Comparison of ENCODE assay signal across 10 cellular contexts in genomic region chr2:11483806-11484147, GRCh38. TPM values are rescaled to one million over a fixed set of nuclear protein-coding genes. Genes with fewer than 3 reads are reported as not detected.
A peak's percentile ranks its signal among the peaks of the same experiment; 100 is the strongest.
DNase-seq lines count a peak whose midpoint lies in the region; TF ChIP-seq lines count a peak whose summit lies in the region.
"Had no signal": no experiment of that assay in that cellular context is flagged by ENCODE, and none has a peak within 500 bp of the region (broad histone marks: within the 10 kb centered on the region; RNA-seq: fewer than 3 reads in every experiment).

No MANE protein-coding gene starts in this region.

- TF ChIP-seq EP300 in sigmoid colon (IDR thresholded peaks at IDR 0.05) = no peak

- no peak for DNase-seq in Caco-2
- no peak for DNase-seq in GM23248
- no peak for DNase-seq in breast epithelium (ENCODE audit: low spot score in 2 of 2)
- DNase-seq in neural progenitor cell (ENCODE audit: low spot score) = no peak
- no peak for DNase-seq in EL
- no peak for DNase-seq in sigmoid colon
- DNase-seq in amygdala (lab: John Stamatoyannopoulos, UW) = no peak
- DNase-seq: effector memory CD8-positive, alpha-beta T cell; stimulated activated naive B cell treated with anti-CD40 and anti-IgM and Interleukin-4, amounts not matched to agents 10 μg/mL and 1 μg/mL and 100 μg/mL, for 72 hours had no signal

- in situ Hi-C loops in GM23248 (cut with MboI) = no loop called here

- H3K36me3 ChIP-seq in Caco-2 (ENCODE audit: control insufficient read depth, insufficient read depth, low read length) = no peaks in the 10 kb centered on the region
- H3K36me3 ChIP-seq in GM23248 (ENCODE audit: low read depth) = no peaks in the 10 kb centered on the region
- no peaks in the 10 kb centered on the region for H3K36me3 ChIP-seq in breast epithelium
- H3K36me3 ChIP-seq in neural progenitor cell = no peaks in the 10 kb centered on the region
- H3K36me3 ChIP-seq in sigmoid colon = no peaks in the 10 kb centered on the region

- H3K36me3 Mint-ChIP-seq in Caco-2 (ENCODE audit: insufficient read depth, unreplicated experiment) (no peaks in the 10 kb centered on the region), neural progenitor cell (peaks cover 41% of the 10 kb centered on the region)
- H3K36me3 Mint-ChIP-seq: stimulated activated naive B cell treated with anti-CD40 and anti-IgM and Interleukin-4, amounts not matched to agents 10 μg/mL and 1 μg/mL and 100 μg/mL, for 72 hours had no signal

- no peaks in the 10 kb centered on the region for H3K9me2 ChIP-seq in GM23248 (ENCODE audit: insufficient read depth)

- POLR2A ChIA-PET in Caco-2 (lab: Charles Lee) = no interaction called here

- H3K4me1 ChIP-seq in Caco-2 = 0 out of 2 replicates have a peak, but pooled peaks cover 4% of the 10 kb centered on the region
- no peaks in the 10 kb centered on the region for H3K4me1 ChIP-seq in GM23248 (ENCODE audit: insufficient read depth)
- no peaks in the 10 kb centered on the region for H3K4me1 ChIP-seq in breast epithelium
- H3K4me1 ChIP-seq in neural progenitor cell = peaks cover 33% of the 10 kb centered on the region
- H3K4me1 ChIP-seq in sigmoid colon = peaks cover 0 to 18% (median 17%) of the 10 kb centered on the region in 4 donors

- intact Hi-C loops in Caco-2 (cut with micrococcal nuclease; ENCODE audit: unreplicated experiment) = no loop called here
- intact Hi-C loops in breast epithelium (cut with DNase I; ENCODE audit: low total_unique reads) = loop anchor here (5.0 kb wide), 1 partner anchor 99 kb away; no protein-coding TSS in a partner anchor
- intact Hi-C loops in sigmoid colon (cut with DNase I) = no loop called here

- 24% methylated on average over 1 of the region's 1 CpG for WGBS in GM23248 (ENCODE audit: low coverage in 1 of 2, low lambda C conversion rate in 2 of 2, missing lambda C conversion rate in 2 of 2), 2 experiments
- 6 to 17% methylated on average over 1 of the region's 1 CpG for WGBS in sigmoid colon, 2 donors

- H3K4me3 Mint-ChIP-seq in Caco-2 (ENCODE audit: unreplicated experiment) (peak overlapping the region; percentile 75), neural progenitor cell (peak overlapping the region; percentile 100)

- H3K27me3 ChIP-seq in Caco-2 (replicated peaks; ENCODE audit: control insufficient read depth, insufficient read depth, low read length) (no peaks in the 10 kb centered on the region), GM23248 (replicated peaks; ENCODE audit: insufficient read depth) (peaks cover 51% of the 10 kb centered on the region), breast epithelium (no peaks in the 10 kb centered on the region), neural progenitor cell (peaks cover 28% of the 10 kb centered on the region), sigmoid colon (peaks cover 26 to 87% (median 70%) of the 10 kb centered on the region in 3 donors)

- H3K4me1 Mint-ChIP-seq in Caco-2 (ENCODE audit: low read depth, unreplicated experiment) (no peaks in the 10 kb centered on the region), neural progenitor cell (peaks cover 50% of the 10 kb centered on the region)

- H3K9me3 ChIP-seq in Caco-2 = no peaks in the 10 kb centered on the region
- no peaks in the 10 kb centered on the region for H3K9me3 ChIP-seq in GM23248 (ENCODE audit: low read depth)
- H3K9me3 ChIP-seq in breast epithelium = no peaks in the 10 kb centered on the region
- H3K9me3 ChIP-seq in neural progenitor cell (ENCODE audit: low read depth) = no peaks in the 10 kb centered on the region
- no peaks in the 10 kb centered on the region for H3K9me3 ChIP-seq in sigmoid colon

- H3K27me3 Mint-ChIP-seq in Caco-2 (ENCODE audit: insufficient read depth, unreplicated experiment) (peaks cover 3% of the 10 kb centered on the region), neural progenitor cell (ENCODE audit: insufficient read depth, low read depth) (peaks cover 10% of the 10 kb centered on the region)

- H3K4me2 ChIP-seq in GM23248 (ENCODE audit: unreplicated experiment) = peak overlapping the region; percentile 67
- H3K4me2 ChIP-seq in neural progenitor cell = peak overlapping the region; percentile 94

- no peak overlapping the region for H3K27ac ChIP-seq in GM23248
- peak overlapping the region in 1 of 2 donors; percentile 89 for H3K27ac ChIP-seq in breast epithelium
- no peak overlapping the region for H3K27ac ChIP-seq in neural progenitor cell
- H3K27ac ChIP-seq in sigmoid colon = no peak overlapping the region

- no peaks in the 10 kb centered on the region for H3F3A ChIP-seq in GM23248 (ENCODE audit: insufficient read depth)
- H3F3A ChIP-seq in neural progenitor cell (ENCODE audit: low read depth) = peaks cover 32% of the 10 kb centered on the region

- H2AFZ ChIP-seq in GM23248 = no peak overlapping the region
- no peak overlapping the region for H2AFZ ChIP-seq in neural progenitor cell (replicated peaks)

- TF ChIP-seq POLR2A in breast epithelium (IDR thresholded peaks at IDR 0.05) (no peak), sigmoid colon (IDR thresholded peaks at IDR 0.05) (no peak)

- H3K79me2 ChIP-seq in GM23248 (ENCODE audit: insufficient read depth) = no peaks in the 10 kb centered on the region
- H3K79me2 ChIP-seq in neural progenitor cell (ENCODE audit: low read depth) = peaks cover 54% of the 10 kb centered on the region

- H3K27ac Mint-ChIP-seq in Caco-2 (ENCODE audit: unreplicated experiment) (no peak overlapping the region), neural progenitor cell (peak overlapping the region; percentile 100)
- H3K27ac Mint-ChIP-seq: effector memory CD8-positive, alpha-beta T cell; T-helper 1 cell treated with Interleukin-12 subunit alpha and Interleukin-12 subunit beta and Interleukin-4 antibody, amounts not matched to agents 30 μg/mL and 1 μg/mL, for 36 hours had no signal

- H3K9me3 Mint-ChIP-seq in Caco-2 (ENCODE audit: unreplicated experiment) (no peaks in the 10 kb centered on the region), neural progenitor cell (peaks cover 24% of the 10 kb centered on the region)
- H3K9me3 Mint-ChIP-seq: effector memory CD8-positive, alpha-beta T cell; stimulated activated naive B cell treated with anti-CD40 and anti-IgM and Interleukin-4, amounts not matched to agents 10 μg/mL and 1 μg/mL and 100 μg/mL, for 72 hours; T-helper 1 cell treated with Interleukin-12 subunit alpha and Interleukin-12 subunit beta and Interleukin-4 antibody, amounts not matched to agents 30 μg/mL and 1 μg/mL, for 36 hours had no signal

- no peaks in the 10 kb centered on the region for H4K20me1 ChIP-seq in GM23248 (ENCODE audit: insufficient read depth)
- H4K20me1 ChIP-seq in neural progenitor cell (ENCODE audit: low read depth) = peaks cover 12% of the 10 kb centered on the region

- TF ChIP-seq CTCF in Caco-2 (IDR thresholded peaks at IDR 0.05; ENCODE audit: insufficient read depth in 1 of 2, low read depth in 1 of 2, low read length in 1 of 2, severe bottlenecking in 1 of 2, unreplicated experiment in 1 of 2) (no peak), breast epithelium (IDR thresholded peaks at IDR 0.05) (peak in 2 of 3 donors; percentile 1), neural progenitor cell (IDR thresholded peaks at IDR 0.05) (no peak), sigmoid colon (IDR thresholded peaks at IDR 0.05) (no peak)

- H3K9ac ChIP-seq in GM23248 = no peak overlapping the region
- H3K9ac ChIP-seq in neural progenitor cell = no peak overlapping the region

- CTCF ChIA-PET in Caco-2 (lab: Charles Lee) = no interaction called here

- no TSS peak for BruUV-seq in Caco-2 (replicated peaks; lab: Mats Ljungman, UMichigan)

- H3K4me3 ChIP-seq in Caco-2 (ENCODE audit: low read depth, low read length) (no peak overlapping the region; the same call in 1 of the 2 replicates), GM23248 (no peak overlapping the region), breast epithelium (peak overlapping the region; percentile 50 to 89 (median 71)), neural progenitor cell (peak overlapping the region; percentile 84), sigmoid colon (no peak overlapping the region)

RNA-seq across cellular contexts. Expression of gene E2F6, which starts 17.8 kb away (rescaled TPM):
- total RNA-seq in Caco-2 (2022) = 41.6 and 44.5 TPM in 2 replicates
- total RNA-seq in GM23248 (2014; rRNA removed; shearing (Covaris generic)) = 11.5 and 12.8 TPM in 2 replicates
- polyA plus RNA-seq in GM23248 (2016; fragmentation: Nextera tagmentation; extraction: Ambion mirVana) = 14.3 and 15.3 TPM in 2 replicates
- total RNA-seq in breast epithelium = 10 to 100 TPM; 21.1 to 25.0 (median 23.3) TPM
- 29.4 and 36.3 TPM in 2 replicates for total RNA-seq in neural progenitor cell (ENCODE audit: low replicate concordance)
- 10 to 100 TPM; 11.8 to 24.2 (median 19.5) TPM for total RNA-seq in sigmoid colon
- polyA plus RNA-seq in sigmoid colon = 1 to 10 TPM; 3.6 to 5.5 (median 3.9) TPM

RNA-seq across cellular contexts. Expression of gene GREB1, which starts 50.1 kb away (rescaled TPM):
- total RNA-seq in Caco-2 (2022) (2.2 and 2.4 TPM in 2 replicates), breast epithelium (10 to 100 TPM in 2 of 3 donors, 1 to 10 TPM in 1; 5.4 to 83.6 (median 42.9) TPM), neural progenitor cell (ENCODE audit: low replicate concordance) (30.8 and 33.2 TPM in 2 replicates), sigmoid colon (1 to 10 TPM in 3 of 4 donors, under 1 TPM in 1; 0.71 to 2.5 (median 1.6) TPM)
- not detected in 2 replicates for total RNA-seq in GM23248 (2014; rRNA removed; shearing (Covaris generic))
- polyA plus RNA-seq in GM23248 (2016; fragmentation: Nextera tagmentation; extraction: Ambion mirVana) (0.05 TPM in 1 of 2 replicates, not detected in the other), sigmoid colon (under 1 TPM in 2 of 3 donors, not detected in 1; 0.28 to 0.46 TPM)

Comparison
In these comparisons a context has a peak if more than half of its experiments do, and no peak if none do; other contexts are left out.
1. H3K4me3 ChIP-seq: peak in breast epithelium (3 of 3) and neural progenitor cell (single experiment); none in Caco-2 (single experiment), GM23248 (single experiment) and sigmoid colon (0 of 4).
2. CTCF ChIP-seq: peak in breast epithelium (2 of 3); none in Caco-2 (0 of 2), neural progenitor cell (single experiment) and sigmoid colon (0 of 4).